2 cellular contexts compared by ENCODE assay signal in genomic region chr1:64877598-64877997, GRCh38.
TF ChIP-seq lines count a peak whose summit lies in the region.

No MANE protein-coding gene starts in this region.

TF ChIP-seq in WTC11, 78 proteins besides CTCF, POLR2A, EP300 and RAD21 (continued from another document):
- TF ChIP-seq ATF2 (CRISPR knock-in tag; IDR thresholded peaks at IDR 0.05; ENCODE audit: borderline replicate concordance, low read depth) (no peak), ZNF219 (CRISPR knock-in tag; IDR thresholded peaks at IDR 0.05; ENCODE audit: borderline replicate concordance) (no peak), RORB (CRISPR knock-in tag; IDR thresholded peaks at IDR 0.05) (no peak), USF2 (CRISPR knock-in tag; IDR thresholded peaks at IDR 0.05) (no peak), TCF7 (CRISPR knock-in tag; IDR thresholded peaks at IDR 0.05; ENCODE audit: low read depth) (no peak), ZBTB21 (CRISPR knock-in tag; IDR thresholded peaks at IDR 0.05; ENCODE audit: borderline replicate concordance) (no peak), ZNF671 (CRISPR knock-in tag; IDR thresholded peaks at IDR 0.05) (no peak), GABPB1 (CRISPR knock-in tag; IDR thresholded peaks at IDR 0.05) (no peak), NR1H2 (CRISPR knock-in tag; IDR thresholded peaks at IDR 0.05) (no peak), ZNF232 (CRISPR knock-in tag; IDR thresholded peaks at IDR 0.05) (no peak)
- TF ChIP-seq, protein P1, sequence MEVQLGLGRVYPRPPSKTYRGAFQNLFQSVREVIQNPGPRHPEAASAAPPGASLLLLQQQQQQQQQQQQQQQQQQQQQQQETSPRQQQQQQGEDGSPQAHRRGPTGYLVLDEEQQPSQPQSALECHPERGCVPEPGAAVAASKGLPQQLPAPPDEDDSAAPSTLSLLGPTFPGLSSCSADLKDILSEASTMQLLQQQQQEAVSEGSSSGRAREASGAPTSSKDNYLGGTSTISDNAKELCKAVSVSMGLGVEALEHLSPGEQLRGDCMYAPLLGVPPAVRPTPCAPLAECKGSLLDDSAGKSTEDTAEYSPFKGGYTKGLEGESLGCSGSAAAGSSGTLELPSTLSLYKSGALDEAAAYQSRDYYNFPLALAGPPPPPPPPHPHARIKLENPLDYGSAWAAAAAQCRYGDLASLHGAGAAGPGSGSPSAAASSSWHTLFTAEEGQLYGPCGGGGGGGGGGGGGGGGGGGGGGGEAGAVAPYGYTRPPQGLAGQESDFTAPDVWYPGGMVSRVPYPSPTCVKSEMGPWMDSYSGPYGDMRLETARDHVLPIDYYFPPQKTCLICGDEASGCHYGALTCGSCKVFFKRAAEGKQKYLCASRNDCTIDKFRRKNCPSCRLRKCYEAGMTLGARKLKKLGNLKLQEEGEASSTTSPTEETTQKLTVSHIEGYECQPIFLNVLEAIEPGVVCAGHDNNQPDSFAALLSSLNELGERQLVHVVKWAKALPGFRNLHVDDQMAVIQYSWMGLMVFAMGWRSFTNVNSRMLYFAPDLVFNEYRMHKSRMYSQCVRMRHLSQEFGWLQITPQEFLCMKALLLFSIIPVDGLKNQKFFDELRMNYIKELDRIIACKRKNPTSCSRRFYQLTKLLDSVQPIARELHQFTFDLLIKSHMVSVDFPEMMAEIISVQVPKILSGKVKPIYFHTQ (CRISPR knock-in tag; IDR thresholded peaks at IDR 0.05): no peak
- TF ChIP-seq, protein P2, sequence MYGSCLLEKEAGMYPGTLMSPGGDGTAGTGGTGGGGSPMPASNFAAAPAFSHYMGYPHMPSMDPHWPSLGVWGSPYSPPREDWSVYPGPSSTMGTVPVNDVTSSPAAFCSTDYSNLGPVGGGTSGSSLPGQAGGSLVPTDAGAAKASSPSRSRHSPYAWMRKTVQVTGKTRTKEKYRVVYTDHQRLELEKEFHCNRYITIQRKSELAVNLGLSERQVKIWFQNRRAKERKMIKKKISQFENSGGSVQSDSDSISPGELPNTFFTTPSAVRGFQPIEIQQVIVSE (CRISPR knock-in tag; IDR thresholded peaks at IDR 0.05; ENCODE audit: borderline replicate concordance): no peak
TF ChIP-seq in WTC11: peak in this region for 0.

TF ChIP-seq in HepG2, 621 proteins besides CTCF, POLR2A, EP300 and RAD21 (continued from another document):
- TF ChIP-seq, protein P3, sequence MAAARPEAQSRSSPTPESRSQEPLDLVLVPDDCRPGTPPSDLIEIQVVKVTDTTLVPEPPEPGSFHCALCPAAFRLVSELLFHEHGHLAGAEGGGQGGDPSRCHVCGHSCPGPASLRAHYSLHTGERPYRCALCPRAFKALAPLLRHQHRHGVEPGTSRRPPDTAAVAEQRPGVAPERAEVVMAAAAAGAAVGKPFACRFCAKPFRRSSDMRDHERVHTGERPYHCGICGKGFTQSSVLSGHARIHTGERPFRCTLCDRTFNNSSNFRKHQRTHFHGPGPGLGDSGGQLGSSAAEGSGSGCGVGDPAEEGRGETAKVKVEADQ (CRISPR knock-in tag; IDR thresholded peaks at IDR 0.05; ENCODE audit: borderline replicate concordance): no peak
- TF ChIP-seq ZEB1 (IDR thresholded peaks at IDR 0.05; ENCODE audit: insufficient replicate concordance, low read depth) (no peak), DMTF1 (CRISPR knock-in tag; IDR thresholded peaks at IDR 0.05) (no peak), ZNF234 (CRISPR knock-in tag; conservative IDR thresholded peaks at IDR 0.05) (no peak)
- TF ChIP-seq, protein P4, sequence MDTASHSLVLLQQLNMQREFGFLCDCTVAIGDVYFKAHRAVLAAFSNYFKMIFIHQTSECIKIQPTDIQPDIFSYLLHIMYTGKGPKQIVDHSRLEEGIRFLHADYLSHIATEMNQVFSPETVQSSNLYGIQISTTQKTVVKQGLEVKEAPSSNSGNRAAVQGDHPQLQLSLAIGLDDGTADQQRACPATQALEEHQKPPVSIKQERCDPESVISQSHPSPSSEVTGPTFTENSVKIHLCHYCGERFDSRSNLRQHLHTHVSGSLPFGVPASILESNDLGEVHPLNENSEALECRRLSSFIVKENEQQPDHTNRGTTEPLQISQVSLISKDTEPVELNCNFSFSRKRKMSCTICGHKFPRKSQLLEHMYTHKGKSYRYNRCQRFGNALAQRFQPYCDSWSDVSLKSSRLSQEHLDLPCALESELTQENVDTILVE (CRISPR knock-in tag; IDR thresholded peaks at IDR 0.05): no peak
- TF ChIP-seq, protein P5, sequence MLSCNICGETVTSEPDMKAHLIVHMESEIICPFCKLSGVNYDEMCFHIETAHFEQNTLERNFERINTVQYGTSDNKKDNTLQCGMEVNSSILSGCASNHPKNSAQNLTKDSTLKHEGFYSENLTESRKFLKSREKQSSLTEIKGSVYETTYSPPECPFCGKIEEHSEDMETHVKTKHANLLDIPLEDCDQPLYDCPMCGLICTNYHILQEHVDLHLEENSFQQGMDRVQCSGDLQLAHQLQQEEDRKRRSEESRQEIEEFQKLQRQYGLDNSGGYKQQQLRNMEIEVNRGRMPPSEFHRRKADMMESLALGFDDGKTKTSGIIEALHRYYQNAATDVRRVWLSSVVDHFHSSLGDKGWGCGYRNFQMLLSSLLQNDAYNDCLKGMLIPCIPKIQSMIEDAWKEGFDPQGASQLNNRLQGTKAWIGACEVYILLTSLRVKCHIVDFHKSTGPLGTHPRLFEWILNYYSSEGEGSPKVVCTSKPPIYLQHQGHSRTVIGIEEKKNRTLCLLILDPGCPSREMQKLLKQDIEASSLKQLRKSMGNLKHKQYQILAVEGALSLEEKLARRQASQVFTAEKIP (CRISPR knock-in tag; IDR thresholded peaks at IDR 0.05; ENCODE audit: borderline replicate concordance): no peak
TF ChIP-seq in HepG2: peak in this region for 0.
